ENCODE assay signal across 1 cellular context in genomic region chr18:32919799-32920198, GRCh38.
A peak's percentile ranks its signal among the peaks of the same experiment; 100 is the strongest.
TF ChIP-seq lines count a peak whose summit lies in the region.

No MANE protein-coding gene starts in this region.

TF ChIP-seq in HepG2, 621 proteins besides CTCF, POLR2A, EP300 and RAD21 (continued from another document):
- TF ChIP-seq, protein P1, sequence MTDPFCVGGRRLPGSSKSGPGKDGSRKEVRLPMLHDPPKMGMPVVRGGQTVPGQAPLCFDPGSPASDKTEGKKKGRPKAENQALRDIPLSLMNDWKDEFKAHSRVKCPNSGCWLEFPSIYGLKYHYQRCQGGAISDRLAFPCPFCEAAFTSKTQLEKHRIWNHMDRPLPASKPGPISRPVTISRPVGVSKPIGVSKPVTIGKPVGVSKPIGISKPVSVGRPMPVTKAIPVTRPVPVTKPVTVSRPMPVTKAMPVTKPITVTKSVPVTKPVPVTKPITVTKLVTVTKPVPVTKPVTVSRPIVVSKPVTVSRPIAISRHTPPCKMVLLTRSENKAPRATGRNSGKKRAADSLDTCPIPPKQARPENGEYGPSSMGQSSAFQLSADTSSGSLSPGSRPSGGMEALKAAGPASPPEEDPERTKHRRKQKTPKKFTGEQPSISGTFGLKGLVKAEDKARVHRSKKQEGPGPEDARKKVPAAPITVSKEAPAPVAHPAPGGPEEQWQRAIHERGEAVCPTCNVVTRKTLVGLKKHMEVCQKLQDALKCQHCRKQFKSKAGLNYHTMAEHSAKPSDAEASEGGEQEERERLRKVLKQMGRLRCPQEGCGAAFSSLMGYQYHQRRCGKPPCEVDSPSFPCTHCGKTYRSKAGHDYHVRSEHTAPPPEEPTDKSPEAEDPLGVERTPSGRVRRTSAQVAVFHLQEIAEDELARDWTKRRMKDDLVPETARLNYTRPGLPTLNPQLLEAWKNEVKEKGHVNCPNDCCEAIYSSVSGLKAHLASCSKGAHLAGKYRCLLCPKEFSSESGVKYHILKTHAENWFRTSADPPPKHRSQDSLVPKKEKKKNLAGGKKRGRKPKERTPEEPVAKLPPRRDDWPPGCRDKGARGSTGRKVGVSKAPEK (CRISPR knock-in tag; IDR thresholded peaks at IDR 0.05; ENCODE audit: borderline replicate concordance), result no peak
- TF ChIP-seq IKZF5 (CRISPR knock-in tag; IDR thresholded peaks at IDR 0.05) (0 out of 2 replicates have a peak, but pooled peaks have one; percentile 36), ZNF136 (CRISPR knock-in tag; IDR thresholded peaks at IDR 0.05; ENCODE audit: low read depth) (no peak), ZNF577 (CRISPR knock-in tag; IDR thresholded peaks at IDR 0.05; ENCODE audit: borderline replicate concordance, low read depth) (no peak), FOXM1 (CRISPR knock-in tag; IDR thresholded peaks at IDR 0.05) (no peak), NR1H2 (CRISPR knock-in tag; IDR thresholded peaks at IDR 0.05; ENCODE audit: borderline replicate concordance, low read depth) (no peak), MAFF (IDR thresholded peaks at IDR 0.05; ENCODE audit: low read depth, low read length) (no peak), REPIN1 (CRISPR knock-in tag; IDR thresholded peaks at IDR 0.05; ENCODE audit: borderline replicate concordance, low read depth) (0 out of 2 replicates have a peak, but pooled peaks have one; percentile 40), SOX6 (IDR thresholded peaks at IDR 0.05) (no peak), SOX6 (CRISPR knock-in tag; IDR thresholded peaks at IDR 0.05) (peak; percentile 52; the same call in 1 of the 2 replicates), ZNF841 (CRISPR knock-in tag; IDR thresholded peaks at IDR 0.05; ENCODE audit: borderline replicate concordance) (no peak), HOXA9 (CRISPR knock-in tag; IDR thresholded peaks at IDR 0.05; ENCODE audit: borderline replicate concordance) (no peak), CEBPG (CRISPR knock-in tag; IDR thresholded peaks at IDR 0.05) (peak; percentile 41; the same call in 1 of the 2 replicates), ZMYM4 (CRISPR knock-in tag; IDR thresholded peaks at IDR 0.05) (peak; percentile 66), ELF3 (CRISPR knock-in tag; IDR thresholded peaks at IDR 0.05) (peak; percentile 43; the same call in 1 of the 2 replicates), MAZ (IDR thresholded peaks at IDR 0.05; ENCODE audit: borderline replicate concordance, low read depth, low read length) (0 out of 2 replicates have a peak, but pooled peaks have one; percentile 18), MAZ (CRISPR knock-in tag; IDR thresholded peaks at IDR 0.05; ENCODE audit: low read depth) (no peak), ZNF879 (CRISPR knock-in tag; IDR thresholded peaks at IDR 0.05) (no peak), FOSL2 (CRISPR knock-in tag; IDR thresholded peaks at IDR 0.05) (0 out of 2 replicates have a peak, but pooled peaks have one; percentile 19), STAT6 (CRISPR knock-in tag; IDR thresholded peaks at IDR 0.05; ENCODE audit: borderline replicate concordance) (no peak), KAT8 (CRISPR knock-in tag; IDR thresholded peaks at IDR 0.05) (0 out of 2 replicates have a peak, but pooled peaks have one; percentile 46), MBNL3 (CRISPR knock-in tag; conservative IDR thresholded peaks at IDR 0.05) (no peak), ZNF550 (CRISPR knock-in tag; IDR thresholded peaks at IDR 0.05; ENCODE audit: borderline replicate concordance) (no peak), RFX5 (IDR thresholded peaks at IDR 0.05; ENCODE audit: low read depth, low read length) (no peak), CSRNP2 (CRISPR knock-in tag; conservative IDR thresholded peaks at IDR 0.05; ENCODE audit: low read depth) (no peak), GATAD2A (CRISPR knock-in tag; IDR thresholded peaks at IDR 0.05) (peak; percentile 56; the same call in 1 of the 2 replicates), SP5 (CRISPR knock-in tag; IDR thresholded peaks at IDR 0.05; ENCODE audit: borderline replicate concordance, low read depth) (peak; percentile 53), ZNF225 (CRISPR knock-in tag; IDR thresholded peaks at IDR 0.05) (no peak), IRF2 (CRISPR knock-in tag; IDR thresholded peaks at IDR 0.05) (0 out of 2 replicates have a peak, but pooled peaks have one; percentile 57), ZNF605 (CRISPR knock-in tag; IDR thresholded peaks at IDR 0.05) (no peak), SP140L (CRISPR knock-in tag; IDR thresholded peaks at IDR 0.05; ENCODE audit: borderline replicate concordance) (no peak), ZKSCAN1 (IDR thresholded peaks at IDR 0.05; ENCODE audit: low read length) (no peak), MIXL1 (CRISPR knock-in tag; IDR thresholded peaks at IDR 0.05) (0 out of 2 replicates have a peak, but pooled peaks have one; percentile 47)
- TF ChIP-seq, protein P2, sequence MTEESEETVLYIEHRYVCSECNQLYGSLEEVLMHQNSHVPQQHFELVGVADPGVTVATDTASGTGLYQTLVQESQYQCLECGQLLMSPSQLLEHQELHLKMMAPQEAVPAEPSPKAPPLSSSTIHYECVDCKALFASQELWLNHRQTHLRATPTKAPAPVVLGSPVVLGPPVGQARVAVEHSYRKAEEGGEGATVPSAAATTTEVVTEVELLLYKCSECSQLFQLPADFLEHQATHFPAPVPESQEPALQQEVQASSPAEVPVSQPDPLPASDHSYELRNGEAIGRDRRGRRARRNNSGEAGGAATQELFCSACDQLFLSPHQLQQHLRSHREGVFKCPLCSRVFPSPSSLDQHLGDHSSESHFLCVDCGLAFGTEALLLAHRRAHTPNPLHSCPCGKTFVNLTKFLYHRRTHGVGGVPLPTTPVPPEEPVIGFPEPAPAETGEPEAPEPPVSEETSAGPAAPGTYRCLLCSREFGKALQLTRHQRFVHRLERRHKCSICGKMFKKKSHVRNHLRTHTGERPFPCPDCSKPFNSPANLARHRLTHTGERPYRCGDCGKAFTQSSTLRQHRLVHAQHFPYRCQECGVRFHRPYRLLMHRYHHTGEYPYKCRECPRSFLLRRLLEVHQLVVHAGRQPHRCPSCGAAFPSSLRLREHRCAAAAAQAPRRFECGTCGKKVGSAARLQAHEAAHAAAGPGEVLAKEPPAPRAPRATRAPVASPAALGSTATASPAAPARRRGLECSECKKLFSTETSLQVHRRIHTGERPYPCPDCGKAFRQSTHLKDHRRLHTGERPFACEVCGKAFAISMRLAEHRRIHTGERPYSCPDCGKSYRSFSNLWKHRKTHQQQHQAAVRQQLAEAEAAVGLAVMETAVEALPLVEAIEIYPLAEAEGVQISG (CRISPR knock-in tag; IDR thresholded peaks at IDR 0.05), result peak; percentile 53
